ENCODE assay signal across 22 cellular contexts in the genomic region with DNA sequence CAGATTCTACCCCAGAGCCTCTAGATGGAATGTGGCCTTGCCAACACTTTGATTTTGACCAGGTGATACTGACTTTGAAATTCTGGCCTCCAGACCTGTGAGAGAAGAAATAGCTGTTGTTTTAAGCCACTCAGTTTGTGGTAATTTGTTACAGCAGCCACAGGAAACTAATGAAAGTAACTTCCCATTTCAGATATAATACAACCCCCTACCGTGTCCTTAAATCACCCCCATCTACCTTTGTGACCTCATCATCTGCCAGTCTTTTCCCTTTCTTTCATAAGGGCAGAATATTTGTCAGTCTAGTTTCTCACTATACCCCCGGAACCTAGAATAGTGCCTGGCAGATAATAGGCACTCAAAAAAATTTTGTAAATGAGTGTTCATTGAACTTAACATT. TPM values are rescaled to one million over a fixed set of nuclear protein-coding genes. Genes with fewer than 3 reads are reported as not detected.
"Had no signal": no experiment of that assay in that cellular context is flagged by ENCODE, and none has a peak within 500 bp of the region (broad histone marks: within the 10 kb centered on the region; RNA-seq: fewer than 3 reads in every experiment).

No MANE protein-coding gene starts in this region.

- H3K4me2 ChIP-seq: PC-9 had no signal

- H2AFZ ChIP-seq: PC-9 had no signal

- H3K9me3 ChIP-seq: Peyer's patch had no signal

- H3K36me3 ChIP-seq: Peyer's patch, SJSA1 had no signal

- H3K27me3 ChIP-seq: Peyer's patch, SJSA1 had no signal

- H3K4me3 ChIP-seq: PC-9, Peyer's patch, SJSA1, SK-N-MC had no signal

- H3K27ac ChIP-seq: PC-9, Peyer's patch, SJSA1, SK-N-MC had no signal

- H3K4me1 ChIP-seq: Peyer's patch, SJSA1 had no signal

- DNase-seq: Karpas-422, KG1, MV-4-11, NCI-H1092, NCI-H1105 treated with DMSO at 0.1 percent for 48 hours, NCI-H1417 treated with DMSO at 0.1 percent for 48 hours, NCI-H146, NCI-H1694 treated with DMSO at 0.1 percent for 48 hours, NCI-H1930, NCI-H2081, NCI-H2107, NCI-H2227 treated with DMSO at 0.1 percent for 48 hours, NCI-H524, NCI-H526 treated with DMSO at 0.1 percent for 48 hours, NCI-H774, OCI-M1, PC-9, Peyer's patch, Right ventricle myocardium superior, SIG-M5 had no signal

RNA-seq across cellular contexts. Expression of a gene that starts 39.6 kb away (rescaled TPM):
- total RNA-seq: PC-9, Right ventricle myocardium superior had no signal
